8 cellular contexts compared by ENCODE assay signal in genomic region chr5:119452373-119453044, GRCh38. TPM values are rescaled to one million over a fixed set of nuclear protein-coding genes. Genes with fewer than 3 reads are reported as not detected.
DNase-seq lines count a peak whose midpoint lies in the region; ATAC-seq and TF ChIP-seq lines count a peak whose summit lies in the region.

Gene HSD17B4 (plus strand): TSS chr5:119452497. CDS start chr5:119452576, 79 bp downstream.

- H3K4me3 ChIP-seq in NT2/D1 (ENCODE audit: insufficient read length, low read depth) (peak within 1 kb of the TSS; percentile 73), endodermal cell (ENCODE audit: low read length) (peak within 1 kb of the TSS; percentile 96)

- ATAC-seq in GM21360 (IDR thresholded peaks at IDR 0.05; ENCODE audit: unreplicated experiment): peak; percentile 97
- ATAC-seq in activated CD8-positive, alpha-beta memory T cell treated with anti-CD3 and anti-CD28 coated beads, Interleukin-2, amount 10 ng/mL, durations not matched to agents 7 days and 5 days: peak; percentile 93

- H3K9ac ChIP-seq in NT2/D1 (ENCODE audit: insufficient read length, low read depth): peak within 1 kb of the TSS; percentile 82
- H3K9ac ChIP-seq in endodermal cell (ENCODE audit: extremely low read depth, low read length, poor library complexity, severe bottlenecking): peak within 1 kb of the TSS; percentile 79

- CTCF ChIA-PET in activated CD8-positive, alpha-beta memory T cell treated with anti-CD3 and anti-CD28 coated beads, Interleukin-2, amount 10 ng/mL, durations not matched to agents 7 days and 5 days (lab: Charles Lee): interaction anchor here (1.0 to 2.0 kb wide), 4 partner anchors 17 to 464 kb away, joined by 3 to 9 read pairs (median 4); partner anchors contain the start of gene DTWD2

- DNase-seq in COLO829 (ENCODE audit: low spot score) (peak; percentile 58), HT1080 (ENCODE audit: low read depth) (peak; percentile 79), NT2/D1 (ENCODE audit: low read depth, low spot score) (peak; percentile 79), endodermal cell (peak; percentile 97), mesenteric fat pad (ENCODE audit: low spot score) (peak; percentile 95)
- DNase-seq in activated CD8-positive, alpha-beta memory T cell treated with anti-CD3 and anti-CD28 coated beads, Interleukin-2, amount 10 ng/mL, durations not matched to agents 7 days and 5 days: peak; percentile 89
- peak; percentile 46 for DNase-seq in stimulated activated CD8-positive, alpha-beta memory T cell treated with anti-CD3 and anti-CD28 coated beads, Interleukin-15, amount 100 ng/mL, for 24 hours (ENCODE audit: low read depth)

- H3K36me3 ChIP-seq in NT2/D1 (ENCODE audit: insufficient read depth, insufficient read length, low read length): peaks cover 6% of the 10 kb centered on the region
- H3K36me3 ChIP-seq in endodermal cell (ENCODE audit: control insufficient read depth, insufficient read depth, low read length): peaks cover 12% of the 10 kb centered on the region

- WGBS in endodermal cell (ENCODE audit: insufficient coverage in 1 of 2, insufficient read length in 1 of 2), 2 experiments: 0% methylated on average over 11 to 43 of the region's 43 CpGs

- peaks cover 16% of the 10 kb centered on the region for H3K4me1 Mint-ChIP-seq in activated CD8-positive, alpha-beta memory T cell treated with anti-CD3 and anti-CD28 coated beads, Interleukin-2, amount 10 ng/mL, durations not matched to agents 7 days and 5 days
- peaks cover 26% of the 10 kb centered on the region for H3K4me1 Mint-ChIP-seq in endodermal cell

- peak within 1 kb of the TSS; percentile 88 for H3K4me3 Mint-ChIP-seq in activated CD8-positive, alpha-beta memory T cell treated with anti-CD3 and anti-CD28 coated beads, Interleukin-2, amount 10 ng/mL, durations not matched to agents 7 days and 5 days
- peak within 1 kb of the TSS; percentile 86 for H3K4me3 Mint-ChIP-seq in endodermal cell

- H3K27ac ChIP-seq in endodermal cell (ENCODE audit: low read depth, low read length): peak within 1 kb of the TSS; percentile 81

- peaks cover 18% of the 10 kb centered on the region; the same call in 1 of the 2 replicates for H3K9me3 ChIP-seq in NT2/D1 (ENCODE audit: insufficient read depth, low read length)
- H3K9me3 ChIP-seq in endodermal cell (ENCODE audit: control insufficient read depth, low read length): peaks cover 29% of the 10 kb centered on the region

- H3K27me3 ChIP-seq in NT2/D1 (ENCODE audit: insufficient read depth, insufficient read length) (no peaks in the 10 kb centered on the region), endodermal cell (ENCODE audit: control insufficient read depth, insufficient read depth, low read length, poor library complexity, severe bottlenecking) (no peaks in the 10 kb centered on the region)

- H3K4me1 ChIP-seq in NT2/D1 (ENCODE audit: insufficient read depth, insufficient read length): peaks cover 2% of the 10 kb centered on the region
- no peaks in the 10 kb centered on the region for H3K4me1 ChIP-seq in endodermal cell (ENCODE audit: control insufficient read depth, insufficient read depth, low read length)

- peaks cover 6% of the 10 kb centered on the region for H3K27me3 Mint-ChIP-seq in activated CD8-positive, alpha-beta memory T cell treated with anti-CD3 and anti-CD28 coated beads, Interleukin-2, amount 10 ng/mL, durations not matched to agents 7 days and 5 days
- no peaks in the 10 kb centered on the region for H3K27me3 Mint-ChIP-seq in endodermal cell (ENCODE audit: insufficient read depth)

- peak within 1 kb of the TSS; percentile 82 for H3K27ac Mint-ChIP-seq in activated CD8-positive, alpha-beta memory T cell treated with anti-CD3 and anti-CD28 coated beads, Interleukin-2, amount 10 ng/mL, durations not matched to agents 7 days and 5 days
- peak within 1 kb of the TSS; percentile 98 for H3K27ac Mint-ChIP-seq in endodermal cell

- H3K9me3 Mint-ChIP-seq in activated CD8-positive, alpha-beta memory T cell treated with anti-CD3 and anti-CD28 coated beads, Interleukin-2, amount 10 ng/mL, durations not matched to agents 7 days and 5 days (ENCODE audit: low read depth): no peaks in the 10 kb centered on the region
- peaks cover 45% of the 10 kb centered on the region for H3K9me3 Mint-ChIP-seq in endodermal cell

- TF ChIP-seq CTCF in endodermal cell (conservative IDR thresholded peaks at IDR 0.05): no peak

- H3K36me3 Mint-ChIP-seq in activated CD8-positive, alpha-beta memory T cell treated with anti-CD3 and anti-CD28 coated beads, Interleukin-2, amount 10 ng/mL, durations not matched to agents 7 days and 5 days: peaks cover 4% of the 10 kb centered on the region
- H3K36me3 Mint-ChIP-seq in endodermal cell (ENCODE audit: low read depth): peaks cover 48% of the 10 kb centered on the region

RNA-seq across cellular contexts. Expression of gene HSD17B4, which starts in this region (rescaled TPM):
- total RNA-seq in HT1080 (2014; rRNA removed; shearing (Covaris generic)): 62.6 and 90.6 TPM in 2 replicates
- polyA plus RNA-seq in HT1080 (2015; cell fraction: cytosol; rRNA removed): 73.2 and 93.6 TPM in 2 replicates
- 115 and 177 TPM in 2 replicates for polyA plus RNA-seq in HT1080 (2015; cell fraction: nucleus; rRNA removed)
- 10 to 100 TPM; 62.0 to 88.0 TPM for total RNA-seq in activated CD8-positive, alpha-beta memory T cell treated with anti-CD3 and anti-CD28 coated beads, Interleukin-2, amount 10 ng/mL, durations not matched to agents 7 days and 5 days
- total RNA-seq in endodermal cell: 100 to 1,000 TPM; 453 to 480 TPM
- 154 TPM for polyA plus RNA-seq in endodermal cell (2013, experiment 1 of 2)
- 158 TPM for polyA plus RNA-seq in endodermal cell (2013, experiment 2 of 2)
- total RNA-seq in mesenteric fat pad: 339 TPM

Comparison
In these comparisons a context has a peak if more than half of its experiments do, and no peak if none do; other contexts are left out.
1. Peak in every context shown above with its lines: DNase-seq, ATAC-seq, H3K4me3 ChIP-seq and H3K27ac ChIP-seq.
2. DNase-seq: peak in every context shown above with its lines; median percentile 97 in endodermal cell; 95 in mesenteric fat pad; 89 in activated CD8-positive, alpha-beta memory T cell treated with anti-CD3 and anti-CD28 coated beads, Interleukin-2, amount 10 ng/mL, durations not matched to agents 7 days and 5 days; 79 in HT1080; 79 in NT2/D1; 58 in COLO829; 46 in stimulated activated CD8-positive, alpha-beta memory T cell treated with anti-CD3 and anti-CD28 coated beads, Interleukin-15, amount 100 ng/mL, for 24 hours.